ENCODE assay signal across 1 cellular context in the genomic region with DNA sequence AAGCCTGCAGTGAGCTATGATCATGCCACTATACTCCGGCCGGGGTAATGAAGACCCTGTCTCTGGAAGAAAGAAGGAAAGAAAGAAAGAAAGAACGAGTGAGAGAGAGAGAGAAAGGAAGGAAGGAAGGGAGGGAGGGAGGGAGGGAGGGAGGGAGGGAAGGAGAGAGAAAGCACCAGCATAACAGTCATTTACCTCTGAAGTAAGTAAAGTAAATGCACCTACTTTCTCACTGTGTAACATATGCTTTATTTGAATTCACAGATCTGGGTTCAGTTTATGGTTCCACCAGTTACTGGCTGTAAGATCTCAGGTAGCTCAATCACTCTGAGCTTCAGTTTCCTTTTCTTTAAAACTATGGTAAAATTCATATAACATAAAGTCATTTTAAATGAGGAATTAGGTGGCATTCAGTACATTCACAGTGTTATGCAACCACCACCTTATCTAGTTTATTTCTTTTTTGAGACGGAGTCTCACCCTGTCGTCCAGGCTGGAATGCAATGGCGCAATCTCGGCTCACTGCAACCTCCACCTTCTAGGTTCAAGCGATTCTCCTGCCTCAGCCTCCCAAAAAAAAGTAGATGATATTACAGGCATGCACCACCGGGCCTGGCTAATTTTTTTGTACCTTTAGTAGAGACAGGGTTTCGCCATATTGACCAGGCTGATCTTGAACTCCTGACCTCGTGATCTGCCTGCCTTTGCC.
TF ChIP-seq lines count a peak whose summit lies in the region.

No MANE protein-coding gene starts in this region.

TF ChIP-seq in HepG2, 621 proteins besides CTCF, POLR2A, EP300 and RAD21:
- TF ChIP-seq HNRNPK (IDR thresholded peaks at IDR 0.05; ENCODE audit: low read depth, low read length, poor library complexity, severe bottlenecking) (peak; percentile 62), CENPX (CRISPR knock-in tag; IDR thresholded peaks at IDR 0.05) (no peak), PCBP2 (optimal IDR thresholded peaks at IDR 0.05; ENCODE audit: low read depth, low read length, poor library complexity, severe bottlenecking) (peak; percentile 26), CEBPG (CRISPR knock-in tag; IDR thresholded peaks at IDR 0.05) (peak; percentile 70), PCBP1 (IDR thresholded peaks at IDR 0.05; ENCODE audit: borderline replicate concordance, low read depth, low read length) (0 out of 2 replicates have a peak, but pooled peaks have one; percentile 70), TEAD3 (CRISPR knock-in tag; optimal IDR thresholded peaks at IDR 0.05; ENCODE audit: borderline replicate concordance) (peak; percentile 54), RORA (CRISPR knock-in tag; IDR thresholded peaks at IDR 0.05) (no peak)
- TF ChIP-seq, protein P1, sequence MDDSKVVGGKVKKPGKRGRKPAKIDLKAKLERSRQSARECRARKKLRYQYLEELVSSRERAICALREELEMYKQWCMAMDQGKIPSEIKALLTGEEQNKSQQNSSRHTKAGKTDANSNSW (CRISPR knock-in tag; IDR thresholded peaks at IDR 0.05; ENCODE audit: borderline replicate concordance), result no peak
- TF ChIP-seq, protein P2, sequence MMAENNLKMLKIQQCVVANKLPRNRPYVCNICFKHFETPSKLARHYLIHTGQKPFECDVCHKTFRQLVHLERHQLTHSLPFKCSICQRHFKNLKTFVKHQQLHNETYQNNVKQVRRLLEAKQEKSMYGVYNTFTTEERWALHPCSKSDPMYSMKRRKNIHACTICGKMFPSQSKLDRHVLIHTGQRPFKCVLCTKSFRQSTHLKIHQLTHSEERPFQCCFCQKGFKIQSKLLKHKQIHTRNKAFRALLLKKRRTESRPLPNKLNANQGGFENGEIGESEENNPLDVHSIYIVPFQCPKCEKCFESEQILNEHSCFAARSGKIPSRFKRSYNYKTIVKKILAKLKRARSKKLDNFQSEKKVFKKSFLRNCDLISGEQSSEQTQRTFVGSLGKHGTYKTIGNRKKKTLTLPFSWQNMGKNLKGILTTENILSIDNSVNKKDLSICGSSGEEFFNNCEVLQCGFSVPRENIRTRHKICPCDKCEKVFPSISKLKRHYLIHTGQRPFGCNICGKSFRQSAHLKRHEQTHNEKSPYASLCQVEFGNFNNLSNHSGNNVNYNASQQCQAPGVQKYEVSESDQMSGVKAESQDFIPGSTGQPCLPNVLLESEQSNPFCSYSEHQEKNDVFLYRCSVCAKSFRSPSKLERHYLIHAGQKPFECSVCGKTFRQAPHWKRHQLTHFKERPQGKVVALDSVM (CRISPR knock-in tag; IDR thresholded peaks at IDR 0.05), result peak; percentile 95
